28 cellular contexts compared by ENCODE assay signal in genomic region chr2:181616715-181617114, GRCh38. TPM values are rescaled to one million over a fixed set of nuclear protein-coding genes. Genes with fewer than 3 reads are reported as not detected.
DNase-seq lines count a peak whose midpoint lies in the region; ATAC-seq, FAIRE-seq and TF ChIP-seq lines count a peak whose summit lies in the region.
"Had no signal": no experiment of that assay in that cellular context is flagged by ENCODE, and none has a peak within 500 bp of the region (broad histone marks: within the 10 kb centered on the region; RNA-seq: fewer than 3 reads in every experiment).

No MANE protein-coding gene starts in this region.

- ATAC-seq in HepG2 = no peak
- ATAC-seq in right lobe of liver = no peak
- no peak for ATAC-seq in K562
- ATAC-seq in HG03025 (IDR thresholded peaks at IDR 0.05; ENCODE audit: low FRiP score, unreplicated experiment) = no peak
- ATAC-seq: GM12878 had no signal

- no peak for TF ChIP-seq EP300 in HepG2 (IDR thresholded peaks at IDR 0.05; ENCODE audit: low read depth in 2 of 2, low read length in 2 of 2)
- no peak for TF ChIP-seq EP300 in HepG2 (CRISPR knock-in tag; IDR thresholded peaks at IDR 0.05; ENCODE audit: borderline replicate concordance)
- no peak for TF ChIP-seq EP300 in K562 (IDR thresholded peaks at IDR 0.05; ENCODE audit: low read length)

- H3K9me2 ChIP-seq in Karpas-422 (replicated peaks; ENCODE audit: insufficient read depth, low read length) = no peaks in the 10 kb centered on the region

- H3K4me3 Mint-ChIP-seq in chondrocyte (ENCODE audit: unreplicated experiment) = no peak overlapping the region
- H3K4me3 Mint-ChIP-seq: CD14-positive monocyte; CD4-positive, alpha-beta memory T cell; CD4-positive, CD25-positive, alpha-beta regulatory T cell; CD8-positive, alpha-beta memory T cell had no signal

- H3K27me3 ChIP-seq in HepG2 (ENCODE audit: control insufficient read depth in 1 of 2, insufficient read depth in 2 of 2, low read length in 2 of 2) (no peaks in the 10 kb centered on the region), right lobe of liver (no peaks in the 10 kb centered on the region), Karpas-422 (ENCODE audit: low read length) (no peaks in the 10 kb centered on the region), K562 (ENCODE audit: control insufficient read depth in 2 of 2, insufficient read depth in 2 of 2, low read length in 2 of 2) (no peaks in the 10 kb centered on the region)
- H3K27me3 ChIP-seq: BE2C, BLaER1 had no signal

- peaks cover 2% of the 10 kb centered on the region for H3K9me3 Mint-ChIP-seq in chondrocyte (ENCODE audit: low read depth)
- H3K9me3 Mint-ChIP-seq: CD4-positive, CD25-positive, alpha-beta regulatory T cell; CD8-positive, alpha-beta memory T cell had no signal

- H3K4me2 ChIP-seq in HepG2 (ENCODE audit: low read depth, low read length) (no peak overlapping the region), Karpas-422 (ENCODE audit: low read depth, low read length, poor library complexity, severe bottlenecking) (no peak overlapping the region), K562 (ENCODE audit: insufficient read depth, low read length) (no peak overlapping the region)
- H3K4me2 ChIP-seq: BLaER1 had no signal

- TF ChIP-seq CTCF in HepG2 (CRISPR knock-in tag; IDR thresholded peaks at IDR 0.05) = no peak
- TF ChIP-seq CTCF in right lobe of liver (IDR thresholded peaks at IDR 0.05) = no peak
- no peak for TF ChIP-seq CTCF in K562 (IDR thresholded peaks at IDR 0.05 in 2 of 3, conservative IDR thresholded peaks at IDR 0.05 in 1 of 3; ENCODE audit: insufficient read depth in 2 of 3, low read depth in 1 of 3, low read length in 3 of 3)
- TF ChIP-seq CTCF in chondrocyte (IDR thresholded peaks at IDR 0.05) = no peak

- H3K79me2 ChIP-seq in HepG2 (ENCODE audit: insufficient read depth, low read length) (no peaks in the 10 kb centered on the region), Karpas-422 (ENCODE audit: low read length) (no peaks in the 10 kb centered on the region), K562 (ENCODE audit: control insufficient read depth, insufficient read depth, low read length) (no peaks in the 10 kb centered on the region)

- H3K4me1 ChIP-seq in HepG2 (ENCODE audit: insufficient read depth, low read length) (peaks cover 4% of the 10 kb centered on the region; the same call in 1 of the 2 replicates), right lobe of liver (no peaks in the 10 kb centered on the region), Karpas-422 (ENCODE audit: low read length) (peaks cover 58% of the 10 kb centered on the region), K562 (replicated peaks in 1 of 2; ENCODE audit: control insufficient read depth in 2 of 2, insufficient read depth in 2 of 2, low read length in 2 of 2) (no peaks in the 10 kb centered on the region)
- H3K4me1 ChIP-seq: BE2C, BLaER1 had no signal

- TF ChIP-seq RAD21 in HepG2 (CRISPR knock-in tag; IDR thresholded peaks at IDR 0.05) (no peak), K562 (CRISPR knock-in tag; conservative IDR thresholded peaks at IDR 0.05 in 1 of 2, IDR thresholded peaks at IDR 0.05 in 1 of 2) (no peak)

- H3K4me3 ChIP-seq in HepG2 (replicated peaks in 1 of 3; ENCODE audit: insufficient read depth in 1 of 3, low read depth in 2 of 3, low read length in 3 of 3) (no peak overlapping the region), right lobe of liver (no peak overlapping the region), Karpas-422 (ENCODE audit: low read length) (no peak overlapping the region), K562 (no peak overlapping the region)
- H3K4me3 ChIP-seq: BLaER1, GM12878 had no signal

- H4K20me1 ChIP-seq in HepG2 (ENCODE audit: insufficient read depth, low read length) = no peaks in the 10 kb centered on the region
- no peaks in the 10 kb centered on the region for H4K20me1 ChIP-seq in Karpas-422 (ENCODE audit: insufficient read depth, low read depth, low read length)
- H4K20me1 ChIP-seq in K562 (replicated peaks; ENCODE audit: control insufficient read depth, insufficient read depth, low read length) = no peaks in the 10 kb centered on the region
- H4K20me1 ChIP-seq: BLaER1 had no signal

- H3K4me1 Mint-ChIP-seq in chondrocyte (ENCODE audit: low read depth) = no peaks in the 10 kb centered on the region
- H3K4me1 Mint-ChIP-seq: CD14-positive monocyte; CD4-positive, alpha-beta memory T cell; CD4-positive, CD25-positive, alpha-beta regulatory T cell had no signal

- in situ Hi-C loops in HepG2 (cut with HindIII; ENCODE audit: extremely low pct_ligation_motif_present, low pct_unique_long_range_greater_than_20kb) (no loop called here), K562 (cut with MboI) (no loop called here)

- H2AFZ ChIP-seq in HepG2 (ENCODE audit: low read length) (no peak overlapping the region), Karpas-422 (ENCODE audit: low read length) (no peak overlapping the region), K562 (ENCODE audit: low read depth, low read length) (no peak overlapping the region)

- WGBS in HepG2 (ENCODE audit: low lambda C conversion rate) = 0% methylated on average over 1 of the region's 1 CpG
- 38% methylated on average over 1 of the region's 1 CpG for WGBS in right lobe of liver (ENCODE audit: insufficient coverage, low coverage, low lambda C conversion rate, missing lambda C conversion rate)
- 0% methylated on average over 1 of the region's 1 CpG for WGBS in K562 (ENCODE audit: insufficient coverage, low coverage, missing lambda C conversion rate)

- no peaks in the 10 kb centered on the region for H3K36me3 Mint-ChIP-seq in chondrocyte (ENCODE audit: low read depth)
- H3K36me3 Mint-ChIP-seq: CD14-positive monocyte; CD4-positive, alpha-beta memory T cell; CD4-positive, CD25-positive, alpha-beta regulatory T cell; CD8-positive, alpha-beta memory T cell had no signal

- H3K27me3 Mint-ChIP-seq in chondrocyte (ENCODE audit: low read depth) = peaks cover 2% of the 10 kb centered on the region

- POLR2A ChIA-PET in HepG2 (lab: Yijun Ruan, JAX) (no interaction called here), K562 (lab: Yijun Ruan, JAX) (no interaction called here)

- H3K27ac ChIP-seq in HepG2 (ENCODE audit: extremely low read length, insufficient read depth, low read length) (no peak overlapping the region), right lobe of liver (no peak overlapping the region), Karpas-422 (ENCODE audit: low read length) (0 out of 2 replicates have a peak overlapping the region, but pooled peaks have one; percentile 2), K562 (ENCODE audit: extremely low read depth, low read depth, low read length) (no peak overlapping the region)
- H3K27ac ChIP-seq: 22Rv1, BLaER1 had no signal

- H3K9me3 ChIP-seq in HepG2 (ENCODE audit: low read length) = no peaks in the 10 kb centered on the region
- no peaks in the 10 kb centered on the region for H3K9me3 ChIP-seq in right lobe of liver
- no peaks in the 10 kb centered on the region for H3K9me3 ChIP-seq in Karpas-422 (ENCODE audit: low read length)
- no peaks in the 10 kb centered on the region for H3K9me3 ChIP-seq in K562 (replicated peaks; ENCODE audit: control insufficient read depth, insufficient read depth, low read depth, low read length)
- H3K9me3 ChIP-seq: BE2C, BLaER1 had no signal

- DNase-seq in HepG2 (ENCODE audit: low spot score) (no peak), right lobe of liver (no peak), Karpas-422 (no peak), K562 (ENCODE audit: extremely low read depth in 1 of 4, low spot score in 3 of 4) (no peak), chondrocyte (ENCODE audit: low spot score) (no peak), glomerular visceral epithelial cell (ENCODE audit: extremely low spot score) (no peak)
- DNase-seq: ACHN; BE2C; C1 segment of cervical spinal cord; CD4-positive, alpha-beta memory T cell; CD4-positive, CD25-positive, alpha-beta regulatory T cell; CD8-positive, alpha-beta memory T cell; COR-L47; DMS 273 treated with DMSO at 0.1 percent for 48 hours; DMS153; DMS53; DMS79; DND-41; EL; GDM1 had no signal

- intact Hi-C loops in HepG2 (cut with micrococcal nuclease; ENCODE audit: unreplicated experiment) (no loop called here), right lobe of liver (cut with DNase I) (no loop called here), K562 (cut with micrococcal nuclease) (no loop called here)

- H3K9ac ChIP-seq in HepG2 (ENCODE audit: insufficient read depth, low read depth, low read length) = no peak overlapping the region
- no peak overlapping the region for H3K9ac ChIP-seq in Karpas-422 (ENCODE audit: low read length)
- no peak overlapping the region for H3K9ac ChIP-seq in K562 (ENCODE audit: insufficient read depth in 1 of 2, low read depth in 2 of 2, low read length in 2 of 2)
- H3K9ac ChIP-seq: BLaER1 had no signal

- TF ChIP-seq POLR2A in HepG2 (IDR thresholded peaks at IDR 0.05; ENCODE audit: insufficient read depth in 1 of 2, low read depth in 2 of 2, low read length in 2 of 2) (no peak), right lobe of liver (IDR thresholded peaks at IDR 0.05) (no peak), K562 (conservative IDR thresholded peaks at IDR 0.05) (no peak)

- BruUV-seq in HepG2 (replicated peaks; lab: Mats Ljungman, UMichigan) (no TSS peak), K562 (replicated peaks; lab: Mats Ljungman, UMichigan) (no TSS peak)

- no peaks in the 10 kb centered on the region for H3K9me1 ChIP-seq in K562 (ENCODE audit: control insufficient read depth, insufficient read depth, low read length)

- H3K36me3 ChIP-seq in HepG2 (replicated peaks in 1 of 2; ENCODE audit: control insufficient read depth in 1 of 2, insufficient read depth in 2 of 2, low read length in 2 of 2) (no peaks in the 10 kb centered on the region), right lobe of liver (no peaks in the 10 kb centered on the region), Karpas-422 (ENCODE audit: insufficient read depth, low read length) (no peaks in the 10 kb centered on the region), K562 (ENCODE audit: control insufficient read depth, insufficient read depth, low read length) (no peaks in the 10 kb centered on the region)
- H3K36me3 ChIP-seq: BE2C, BLaER1 had no signal

- CTCF ChIA-PET in HepG2 (lab: Yijun Ruan, JAX; ENCODE audit: low intra/inter-chr PET ratio, low total read pairs) = no interaction called here
- CTCF ChIA-PET in K562 (lab: Yijun Ruan, JAX; ENCODE audit: low intra/inter-chr PET ratio) = no interaction called here

- FAIRE-seq in HepG2 (lab: Jason Lieb, UNC) = no peak
- no peak for FAIRE-seq in K562 (lab: Jason Lieb, UNC)
- FAIRE-seq: GM12878, GM12892, GM18507 had no signal

- H3K27ac Mint-ChIP-seq in chondrocyte (ENCODE audit: unreplicated experiment) = no peak overlapping the region
- H3K27ac Mint-ChIP-seq: CD14-positive monocyte; CD4-positive, alpha-beta memory T cell; CD4-positive, CD25-positive, alpha-beta regulatory T cell; CD8-positive, alpha-beta memory T cell had no signal

RNA-seq across cellular contexts. Expression of gene CERKL, which starts 40.2 kb away (rescaled TPM):
- total RNA-seq in HepG2 (2016; rRNA removed; fragmentation: Illumina TruSeq; extraction: Trizol) (not detected in 2 replicates), right lobe of liver (under 1 TPM in 1 of 6 experiments, not detected in 5; 0.37 TPM), K562 (2014; rRNA removed) (not detected in 2 replicates), K562 (2014; rRNA removed; fragmentation: Illumina TruSeq; extraction: Trizol) (not detected in 2 replicates), K562 (2015; rRNA removed; fragmentation: Illumina TruSeq; extraction: Trizol) (not detected in 2 replicates), K562 (2021) (not detected in 2 replicates), chondrocyte (not detected in 3 replicates)
- total RNA-seq in HepG2 (2016; cell fraction: cytosol; rRNA removed; fragmentation: Illumina TruSeq; extraction: Trizol; ENCODE audit: low read depth) = not detected in 2 replicates
- not detected in 2 replicates for total RNA-seq in HepG2 (2016; cell fraction: insoluble cytoplasmic fraction; rRNA removed; fragmentation: Illumina TruSeq; extraction: Trizol)
- not detected in 2 replicates for total RNA-seq in HepG2 (2016; cell fraction: membrane; rRNA removed; fragmentation: Illumina TruSeq; extraction: Trizol)
- total RNA-seq in HepG2 (2016; cell fraction: nucleus; rRNA removed; fragmentation: Illumina TruSeq; extraction: Trizol) = not detected in 2 replicates
- polyA plus RNA-seq in HepG2 (2011; rRNA removed) (not detected in 2 replicates), K562 (2011; rRNA removed) (not detected in 2 replicates), K562 (2014; fragmentation: Illumina TruSeq; extraction: Trizol) (not detected in 2 replicates), K562 (2014; fragmentation: Nextera tagmentation; extraction: Ambion mirVana) (under 1 TPM; 0.04 to 0.08 TPM), K562 (2014; rRNA removed) (not detected in 2 replicates)
- not detected in 2 replicates for polyA plus RNA-seq in HepG2 (2011; cell fraction: cytosol; rRNA removed)
- polyA plus RNA-seq in HepG2 (2011; cell fraction: nucleus; rRNA removed) = not detected in 2 replicates
- polyA plus RNA-seq in HepG2 (2012) = not detected in 2 replicates
- not detected in 2 replicates for polyA plus RNA-seq in HepG2 (2016; cell fraction: cytosol; fragmentation: Illumina TruSeq; extraction: Trizol; ENCODE audit: low read depth)
- not detected in 2 replicates for polyA plus RNA-seq in HepG2 (2016; cell fraction: insoluble cytoplasmic fraction; fragmentation: Illumina TruSeq; extraction: Trizol; ENCODE audit: low read depth)
- not detected in 2 replicates for polyA plus RNA-seq in HepG2 (2016; cell fraction: membrane; fragmentation: Illumina TruSeq; extraction: Trizol; ENCODE audit: low read depth)
- polyA plus RNA-seq in HepG2 (2016; cell fraction: nucleus; fragmentation: Illumina TruSeq; extraction: Trizol; ENCODE audit: insufficient read depth, low read depth) = not detected in 2 replicates
- polyA minus RNA-seq in HepG2 (2011; rRNA and poly(A)+ RNA removed; ENCODE audit: low replicate concordance) = not detected in 2 replicates
- polyA minus RNA-seq in HepG2 (2011; cell fraction: cytosol; rRNA and poly(A)+ RNA removed) = not detected in 2 replicates
- polyA minus RNA-seq in HepG2 (2011; cell fraction: nucleus; rRNA and poly(A)+ RNA removed) = not detected in 2 replicates
- total RNA-seq in Karpas-422 (2014; rRNA removed; shearing (Covaris generic); ENCODE audit: low replicate concordance) = 15.4 and 24.4 TPM in 2 replicates
- total RNA-seq in K562 (2011; cell fraction: chromatin; rRNA removed; ENCODE audit: low replicate concordance) = not detected in 2 replicates
- total RNA-seq in K562 (2011; cell fraction: nucleolus; rRNA removed) = not detected in 2 replicates
- total RNA-seq in K562 (2011; cell fraction: nucleoplasm; rRNA removed) = not detected in 2 replicates
- polyA plus RNA-seq in K562 (2011; cell fraction: cytosol; rRNA removed) = not detected in 2 replicates
- polyA plus RNA-seq in K562 (2011; cell fraction: nucleus; rRNA removed) = not detected in 2 replicates
- polyA plus RNA-seq in K562 (2012) = 0.04 and 0.10 TPM in 2 replicates
- not detected in 2 replicates for polyA minus RNA-seq in K562 (2011; rRNA and poly(A)+ RNA removed)
- polyA minus RNA-seq in K562 (2011; cell fraction: cytosol; rRNA and poly(A)+ RNA removed) = not detected in 2 replicates
- not detected in 2 replicates for polyA minus RNA-seq in K562 (2011; cell fraction: nucleus; rRNA and poly(A)+ RNA removed)
- total RNA-seq: CD4-positive, CD25-positive, alpha-beta regulatory T cell; CD8-positive, alpha-beta memory T cell; G401 had no signal

Comparison
In these comparisons a context has a peak if more than half of its experiments do, and no peak if none do; other contexts are left out.
1. RNA of gene CERKL, which starts 40.2 kb away (total RNA-seq): 15.4 to 24.4 TPM in Karpas-422; not detected in chondrocyte, 0.37 TPM in right lobe of liver, not detected in HepG2 and not detected in K562; every median in the first group is over 10 times any median in the second.
2. Of the 241 proteins assayed by ChIP-seq in both HepG2 and K562: peak only in HepG2: MAFF and MAFK; only in K562: MAFG; in both: none; in neither: 238.